Comparison of ENCODE assay signal across 24 cellular contexts in genomic region chrX:65878456-65878855, GRCh38.
"Had no signal": no experiment of that assay in that cellular context is flagged by ENCODE, and none has a peak within 500 bp of the region (broad histone marks: within the 10 kb centered on the region; RNA-seq: fewer than 3 reads in every experiment).

No MANE protein-coding gene starts in this region.

- H3K4me1 Mint-ChIP-seq: mesothelial cell of epicardium had no signal

- H3K27ac Mint-ChIP-seq: mesothelial cell of epicardium; natural killer cell treated with Interleukin-12 subunit alpha and Interleukin-12 subunit beta and Interleukin-15 and Interleukin-18, amount 100 ng/mL, for 72 hours; progenitor cell of endocrine pancreas; stimulated activated naive B cell treated with anti-CD40 and anti-IgM and Interleukin-4, amounts not matched to agents 10 μg/mL and 1 μg/mL and 100 μg/mL, for 72 hours; type B pancreatic cell had no signal

- H3K4me1 ChIP-seq: left lung, lower lobe of right lung, tibial nerve, vagina had no signal

- H3K9me3 Mint-ChIP-seq: natural killer cell treated with Interleukin-12 subunit alpha and Interleukin-12 subunit beta and Interleukin-15 and Interleukin-18, amount 100 ng/mL, for 72 hours; type B pancreatic cell had no signal

- H3K27ac ChIP-seq: left lung, lower lobe of right lung, ovary, skin epidermis, tibial nerve, vagina had no signal

- FAIRE-seq: keratinocyte had no signal

- H3K27me3 Mint-ChIP-seq: type B pancreatic cell had no signal

- H3K4me3 ChIP-seq: left lung, lower lobe of right lung, ovary, skin epidermis, tibial nerve, vagina had no signal

- H3K36me3 Mint-ChIP-seq: mesothelial cell of epicardium; natural killer cell treated with Interleukin-12 subunit alpha and Interleukin-12 subunit beta and Interleukin-15 and Interleukin-18, amount 100 ng/mL, for 72 hours; stimulated activated naive B cell treated with anti-CD40 and anti-IgM and Interleukin-4, amounts not matched to agents 10 μg/mL and 1 μg/mL and 100 μg/mL, for 72 hours; type B pancreatic cell had no signal

- ATAC-seq: left colon; left lung; lower lobe of right lung; naive thymus-derived CD4-positive, alpha-beta T cell; natural killer cell treated with Interleukin-12 subunit alpha and Interleukin-12 subunit beta and Interleukin-15 and Interleukin-18, amount 100 ng/mL, for 72 hours; right cardiac atrium; sciatic nerve; stimulated activated naive B cell treated with anti-CD40 and anti-IgM and Interleukin-4, amounts not matched to agents 10 μg/mL and 1 μg/mL and 100 μg/mL, for 72 hours had no signal

- H3K27me3 ChIP-seq: left lung, ovary, vagina had no signal

- H3K9me3 ChIP-seq: left lung, lower lobe of right lung, ovary, tibial nerve, vagina had no signal

- H3K36me3 ChIP-seq: left lung, lower lobe of right lung, ovary, tibial nerve, vagina had no signal

- H3K4me3 Mint-ChIP-seq: mesothelial cell of epicardium; naive thymus-derived CD4-positive, alpha-beta T cell; natural killer cell treated with Interleukin-12 subunit alpha and Interleukin-12 subunit beta and Interleukin-15 and Interleukin-18, amount 100 ng/mL, for 72 hours; stimulated activated naive B cell treated with anti-CD40 and anti-IgM and Interleukin-4, amounts not matched to agents 10 μg/mL and 1 μg/mL and 100 μg/mL, for 72 hours; type B pancreatic cell had no signal

- DNase-seq: hippocampal formation; left colon; left lung; lower lobe of right lung; mesendoderm; naive thymus-derived CD4-positive, alpha-beta T cell; ovary; right cardiac atrium; stimulated activated CD4-positive, alpha-beta T cell treated with anti-CD3 and anti-CD28 coated beads, Interleukin-12 subunit alpha, Interleukin-12 subunit beta, amount 100 ng/mL, for 4 hours; stimulated activated CD4-positive, alpha-beta T cell treated with anti-CD3 and anti-CD28 coated beads, Interleukin-15, amount 100 ng/mL, for 24 hours; stimulated activated CD4-positive, alpha-beta T cell treated with anti-CD3 and anti-CD28 coated beads, Interleukin-2, amount 100 ng/mL, for 24 hours; stimulated activated CD4-positive, alpha-beta T cell treated with anti-CD3 and anti-CD28 coated beads, Interleukin-4, amount 100 ng/mL, for 1 hour; stimulated activated naive B cell treated with anti-CD40 and anti-IgM and Interleukin-4, amounts not matched to agents 10 μg/mL and 1 μg/mL and 100 μg/mL, for 72 hours; stimulated activated naive CD8-positive, alpha-beta T cell treated with anti-CD3 and anti-CD28 coated beads, Interleukin-15, Interleukin-2, amounts not matched to agents 100 U/mL and 50 U/mL, for 24 hours; substantia nigra had no signal
